In the genomic region with DNA sequence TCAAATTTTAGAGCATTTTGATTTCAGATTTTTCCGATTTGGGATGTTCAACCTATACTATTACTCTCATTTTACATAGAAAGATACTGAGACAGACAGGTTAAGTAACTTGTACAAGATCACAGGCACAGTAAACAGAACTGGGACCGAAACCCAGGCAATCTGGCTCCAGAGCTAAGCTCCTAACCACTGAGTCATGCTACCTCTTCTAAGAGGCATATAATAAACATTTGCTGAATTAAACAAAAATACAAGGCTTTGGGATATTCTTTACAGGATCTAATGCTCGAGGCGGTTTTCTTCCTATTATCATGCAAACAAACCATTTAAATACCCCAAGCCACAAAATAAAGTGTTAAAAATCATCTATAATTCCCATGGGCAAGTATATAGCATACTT, we compare ENCODE assay signal across 1 cellular context.
TF ChIP-seq lines count a peak whose summit lies in the region.

No MANE protein-coding gene starts in this region.

TF ChIP-seq in GM12878, 131 proteins besides CTCF, POLR2A, EP300 and RAD21:
- TF ChIP-seq, protein P1, sequence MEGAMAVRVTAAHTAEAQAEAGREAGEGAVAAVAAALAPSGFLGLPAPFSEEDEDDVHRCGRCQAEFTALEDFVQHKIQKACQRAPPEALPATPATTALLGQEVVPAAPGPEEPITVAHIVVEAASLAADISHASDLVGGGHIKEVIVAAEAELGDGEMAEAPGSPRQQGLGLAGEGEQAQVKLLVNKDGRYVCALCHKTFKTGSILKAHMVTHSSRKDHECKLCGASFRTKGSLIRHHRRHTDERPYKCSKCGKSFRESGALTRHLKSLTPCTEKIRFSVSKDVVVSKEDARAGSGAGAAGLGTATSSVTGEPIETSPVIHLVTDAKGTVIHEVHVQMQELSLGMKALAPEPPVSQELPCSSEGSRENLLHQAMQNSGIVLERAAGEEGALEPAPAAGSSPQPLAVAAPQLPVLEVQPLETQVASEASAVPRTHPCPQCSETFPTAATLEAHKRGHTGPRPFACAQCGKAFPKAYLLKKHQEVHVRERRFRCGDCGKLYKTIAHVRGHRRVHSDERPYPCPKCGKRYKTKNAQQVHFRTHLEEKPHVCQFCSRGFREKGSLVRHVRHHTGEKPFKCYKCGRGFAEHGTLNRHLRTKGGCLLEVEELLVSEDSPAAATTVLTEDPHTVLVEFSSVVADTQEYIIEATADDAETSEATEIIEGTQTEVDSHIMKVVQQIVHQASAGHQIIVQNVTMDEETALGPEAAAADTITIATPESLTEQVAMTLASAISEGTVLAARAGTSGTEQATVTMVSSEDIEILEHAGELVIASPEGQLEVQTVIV (IDR thresholded peaks at IDR 0.05; ENCODE audit: borderline replicate concordance, partially characterized antibody) = no peak
- TF ChIP-seq ZNF622 (IDR thresholded peaks at IDR 0.05) (no peak), ZBED1 (IDR thresholded peaks at IDR 0.05; ENCODE audit: borderline replicate concordance) (no peak), FOXK2 (IDR thresholded peaks at IDR 0.05) (no peak), POLR2AphosphoS5 (IDR thresholded peaks at IDR 0.05; ENCODE audit: low read length) (no peak), ZNF384 (IDR thresholded peaks at IDR 0.05; ENCODE audit: borderline replicate concordance, low read depth, low read length) (no peak), CBFB (IDR thresholded peaks at IDR 0.05; ENCODE audit: low read depth) (no peak), HDAC2 (IDR thresholded peaks at IDR 0.05) (no peak)
